ENCODE assay signal across 1 cellular context in the genomic region with DNA sequence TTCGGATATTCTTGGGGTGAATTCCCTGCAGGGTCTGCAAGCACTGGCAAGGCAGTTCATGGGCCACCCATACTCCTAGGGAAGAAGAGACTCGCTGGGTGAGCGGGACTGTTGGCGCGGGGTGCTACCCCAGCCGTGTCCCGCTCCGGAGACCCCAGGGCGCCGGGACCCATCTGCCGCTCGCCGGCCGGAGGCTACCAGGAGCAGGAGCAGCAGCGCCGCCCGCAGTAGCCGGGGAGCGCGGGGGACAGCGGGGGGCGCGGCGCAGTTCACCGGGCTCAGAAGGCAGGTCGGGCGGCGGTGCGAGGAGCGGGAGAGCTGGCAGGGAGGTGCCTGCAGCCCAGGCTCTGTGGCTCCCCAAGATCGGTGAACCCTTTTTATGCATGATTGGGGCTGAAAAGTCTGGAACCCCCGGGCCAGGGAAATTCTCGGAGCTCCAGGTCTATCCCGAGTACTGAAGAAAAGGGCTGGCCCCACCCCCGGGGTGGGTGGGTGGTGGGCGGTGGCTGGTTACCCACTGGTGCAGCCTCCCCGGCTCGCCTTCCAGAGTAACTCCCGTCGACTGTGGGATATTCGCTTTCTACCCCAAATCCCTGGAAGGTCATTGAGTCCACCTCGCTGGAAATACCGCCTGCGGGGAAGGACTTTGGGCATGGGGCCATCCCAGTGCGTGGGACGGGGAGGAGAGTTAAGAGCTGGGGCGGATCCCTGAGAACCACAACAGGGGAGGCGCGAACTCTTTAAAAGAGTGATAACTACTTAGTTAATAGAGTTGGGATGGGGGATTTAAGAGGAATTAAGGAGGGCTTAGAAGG.
TF ChIP-seq lines count a peak whose summit lies in the region.

No MANE protein-coding gene starts in this region.

TF ChIP-seq in endothelial cell of umbilical vein, 7 proteins besides CTCF, POLR2A, EP300 and RAD21:
- TF ChIP-seq EZH2 (IDR thresholded peaks at IDR 0.05; ENCODE audit: borderline replicate concordance, low read depth, low read length, severe bottlenecking): no peak
- TF ChIP-seq MYC (IDR thresholded peaks at IDR 0.05; ENCODE audit: low read depth, low read length): no peak
- TF ChIP-seq FOS (IDR thresholded peaks at IDR 0.05; ENCODE audit: borderline replicate concordance, insufficient read depth, low read length): no peak
- TF ChIP-seq, protein P1, sequence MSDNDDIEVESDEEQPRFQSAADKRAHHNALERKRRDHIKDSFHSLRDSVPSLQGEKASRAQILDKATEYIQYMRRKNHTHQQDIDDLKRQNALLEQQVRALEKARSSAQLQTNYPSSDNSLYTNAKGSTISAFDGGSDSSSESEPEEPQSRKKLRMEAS (IDR thresholded peaks at IDR 0.05; ENCODE audit: insufficient read depth, insufficient read length): no peak
- TF ChIP-seq POLR2AphosphoS5 (IDR thresholded peaks at IDR 0.05; ENCODE audit: insufficient read depth, low read depth, low read length): no peak
- no peak for TF ChIP-seq GATA2 (IDR thresholded peaks at IDR 0.05; ENCODE audit: insufficient read depth, insufficient read length, low read depth, low read length)
- no peak for TF ChIP-seq JUN (IDR thresholded peaks at IDR 0.05; ENCODE audit: borderline replicate concordance, insufficient read depth, insufficient read length, low read depth)
